Comparison of ENCODE assay signal across 14 cellular contexts in the genomic region with DNA sequence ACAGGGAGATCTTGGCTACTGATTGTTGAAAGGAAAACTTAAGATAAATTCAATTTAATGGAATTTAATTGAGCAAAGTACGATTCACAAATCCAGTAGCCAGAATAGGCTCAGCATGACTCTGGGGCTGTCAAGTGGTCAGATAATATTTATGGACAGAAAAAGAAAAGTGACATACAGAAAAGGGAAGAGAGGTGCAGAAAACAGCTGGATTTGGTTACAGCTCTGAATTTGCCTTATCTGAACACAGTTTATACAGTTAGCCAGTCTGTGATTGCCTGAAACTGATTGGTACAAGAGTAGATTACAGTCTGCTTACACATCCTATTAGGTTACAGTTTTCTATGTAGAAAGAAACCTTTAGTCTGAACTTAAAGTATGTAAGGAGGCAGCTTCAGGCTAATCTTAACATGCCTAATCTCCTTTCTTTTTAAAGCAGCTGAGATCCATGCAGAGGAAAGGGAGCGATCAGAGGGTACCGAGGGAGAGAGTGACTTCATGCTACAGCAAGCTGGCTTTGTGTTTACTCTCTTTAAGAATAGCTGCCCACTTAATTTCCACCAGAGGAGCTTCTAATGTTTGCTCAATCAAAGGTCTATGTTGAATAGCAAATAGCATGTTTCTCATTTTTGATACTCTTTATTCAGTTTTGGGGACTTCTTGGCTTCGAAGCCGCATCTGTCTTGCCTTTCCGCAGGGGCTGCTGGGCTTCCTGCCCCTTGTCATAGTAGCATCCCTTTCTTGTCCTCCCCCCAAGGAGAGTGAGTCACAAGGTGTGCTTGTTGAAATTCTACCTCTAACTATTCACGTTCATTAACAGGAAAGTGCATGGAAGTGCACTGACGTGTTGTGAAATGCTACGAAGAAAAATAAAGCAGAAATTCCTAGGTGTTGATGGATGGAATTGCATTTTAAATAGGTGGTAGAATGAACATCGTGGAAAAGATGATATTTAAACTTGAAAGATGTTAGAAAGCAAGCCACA.
"Had no signal": no experiment of that assay in that cellular context is flagged by ENCODE, and none has a peak within 500 bp of the region (broad histone marks: within the 10 kb centered on the region; RNA-seq: fewer than 3 reads in every experiment).

No MANE protein-coding gene starts in this region.

- H3K27ac Mint-ChIP-seq: activated B cell treated with CpG ODN at 0.5 μM for 24 hours; activated CD4-positive, alpha-beta T cell treated with anti-CD3 and anti-CD28 coated beads, Interleukin-2, amount 10 ng/mL, durations not matched to agents 24 days and 14 days; activated naive CD8-positive, alpha-beta T cell treated with anti-CD3 and anti-CD28 coated beads, Interleukin-2, amount 50 U/mL, for 24 hours; naive thymus-derived CD8-positive, alpha-beta T cell had no signal

- DNase-seq: activated B cell treated with CpG ODN at 0.5 μM for 24 hours; activated CD4-positive, alpha-beta T cell treated with anti-CD3 and anti-CD28 coated beads, Interleukin-2, amount 10 ng/mL, durations not matched to agents 24 days and 14 days; activated naive CD4-positive, alpha-beta T cell treated with Interleukin-2 at 50 U/mL for 16 hours; activated naive CD8-positive, alpha-beta T cell treated with anti-CD3 and anti-CD28 coated beads, Interleukin-2, amount 50 U/mL, for 24 hours; dorsolateral prefrontal cortex; left cardiac atrium; mucosa of descending colon; naive thymus-derived CD8-positive, alpha-beta T cell; psoas muscle; right lobe of liver; stimulated activated CD4-positive, alpha-beta T cell treated with anti-CD3 and anti-CD28 coated beads, Interleukin-2, amount 100 ng/mL, for 24 hours; stimulated activated naive CD4-positive, alpha-beta T cell; substantia nigra; transverse colon had no signal

- H3K4me3 Mint-ChIP-seq: activated B cell treated with CpG ODN at 0.5 μM for 24 hours; activated CD4-positive, alpha-beta T cell treated with anti-CD3 and anti-CD28 coated beads, Interleukin-2, amount 10 ng/mL, durations not matched to agents 24 days and 14 days; activated naive CD8-positive, alpha-beta T cell treated with anti-CD3 and anti-CD28 coated beads, Interleukin-2, amount 50 U/mL, for 24 hours; naive thymus-derived CD8-positive, alpha-beta T cell had no signal

- H3K4me1 Mint-ChIP-seq: activated B cell treated with CpG ODN at 0.5 μM for 24 hours; activated CD4-positive, alpha-beta T cell treated with anti-CD3 and anti-CD28 coated beads, Interleukin-2, amount 10 ng/mL, durations not matched to agents 24 days and 14 days; activated naive CD8-positive, alpha-beta T cell treated with anti-CD3 and anti-CD28 coated beads, Interleukin-2, amount 50 U/mL, for 24 hours; naive thymus-derived CD8-positive, alpha-beta T cell had no signal

- ATAC-seq: activated naive CD8-positive, alpha-beta T cell treated with anti-CD3 and anti-CD28 coated beads, Interleukin-2, amount 50 U/mL, for 24 hours; left cardiac atrium; mucosa of descending colon; naive thymus-derived CD8-positive, alpha-beta T cell; psoas muscle; right lobe of liver had no signal

- H3K9me3 Mint-ChIP-seq: activated B cell treated with CpG ODN at 0.5 μM for 24 hours; activated CD4-positive, alpha-beta T cell treated with anti-CD3 and anti-CD28 coated beads, Interleukin-2, amount 10 ng/mL, durations not matched to agents 24 days and 14 days; activated naive CD8-positive, alpha-beta T cell treated with anti-CD3 and anti-CD28 coated beads, Interleukin-2, amount 50 U/mL, for 24 hours had no signal

- H3K36me3 Mint-ChIP-seq: naive thymus-derived CD8-positive, alpha-beta T cell had no signal

- H3K27me3 Mint-ChIP-seq: activated B cell treated with CpG ODN at 0.5 μM for 24 hours; activated CD4-positive, alpha-beta T cell treated with anti-CD3 and anti-CD28 coated beads, Interleukin-2, amount 10 ng/mL, durations not matched to agents 24 days and 14 days; activated naive CD8-positive, alpha-beta T cell treated with anti-CD3 and anti-CD28 coated beads, Interleukin-2, amount 50 U/mL, for 24 hours; naive thymus-derived CD8-positive, alpha-beta T cell had no signal
